Comparison of ENCODE assay signal across 12 cellular contexts in the genomic region with DNA sequence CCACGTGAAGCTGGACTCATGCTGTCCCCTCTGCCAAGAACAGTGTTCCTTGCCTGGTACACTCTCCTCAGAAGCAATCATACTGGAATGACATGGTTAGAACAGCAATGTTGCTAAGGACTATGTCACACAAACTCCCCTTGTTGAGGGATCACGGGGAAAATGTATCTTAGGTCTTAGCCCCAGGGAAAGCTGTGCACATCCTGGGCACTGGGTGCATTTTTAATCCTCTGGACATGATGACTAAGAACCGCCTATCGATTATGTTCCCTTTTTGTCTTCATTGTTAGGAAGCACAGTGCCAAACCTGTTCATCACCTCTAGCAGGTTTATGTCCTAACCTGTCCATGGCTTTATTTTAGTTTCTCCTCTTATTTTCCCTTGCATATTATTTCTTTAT.
A peak's percentile ranks its signal among the peaks of the same experiment; 100 is the strongest.
DNase-seq lines count a peak whose midpoint lies in the region; TF ChIP-seq lines count a peak whose summit lies in the region.
"Had no signal": no experiment of that assay in that cellular context is flagged by ENCODE, and none has a peak within 500 bp of the region (broad histone marks: within the 10 kb centered on the region; RNA-seq: fewer than 3 reads in every experiment).

No MANE protein-coding gene starts in this region.

- no peak for TF ChIP-seq CTCF in OCI-LY1 (IDR thresholded peaks at IDR 0.05; ENCODE audit: low read length)
- TF ChIP-seq CTCF in prostate gland (IDR thresholded peaks at IDR 0.05) = no peak

- in situ Hi-C loops in G401 (cut with HindIII; ENCODE audit: low sequenced_read_pairs) = no loop called here

- H3K9me3 ChIP-seq in OCI-LY1 (ENCODE audit: low read length) = no peaks in the 10 kb centered on the region
- H3K9me3 ChIP-seq in prostate gland = no peaks in the 10 kb centered on the region
- H3K9me3 ChIP-seq: HAP-1 had no signal

- H3K9me2 ChIP-seq in OCI-LY1 (ENCODE audit: low read depth, low read length) = no peaks in the 10 kb centered on the region

- peak overlapping the region; percentile 1; the same call in 1 of the 2 replicates for H3K4me2 ChIP-seq in OCI-LY1 (ENCODE audit: low read length)
- H3K4me2 ChIP-seq: smooth muscle cell had no signal

- H3K27ac ChIP-seq in OCI-LY1 (ENCODE audit: low read depth, low read length, poor library complexity, severe bottlenecking) = peak overlapping the region; percentile 65
- H3K27ac ChIP-seq in caudate nucleus (ENCODE audit: low read depth, low read length) = peak overlapping the region; percentile 24
- H3K27ac ChIP-seq in prostate gland = peak overlapping the region; percentile 29 to 33
- H3K27ac ChIP-seq: SK-N-MC had no signal

- intact Hi-C loops in prostate gland (cut with DNase I) = loop anchor here (10.0 kb wide), 1 partner anchor 229 kb away; no protein-coding TSS in a partner anchor

- H3K4me1 ChIP-seq in OCI-LY1 (ENCODE audit: insufficient read depth, low read length, severe bottlenecking) (peaks cover 36% of the 10 kb centered on the region), prostate gland (replicated peaks) (no peaks in the 10 kb centered on the region)
- H3K4me1 ChIP-seq: HAP-1 had no signal

- no peaks in the 10 kb centered on the region for H3K79me2 ChIP-seq in OCI-LY1 (ENCODE audit: insufficient read depth, low read length)

- H2AFZ ChIP-seq in OCI-LY1 (ENCODE audit: low read length) = no peak overlapping the region

- H3K27me3 ChIP-seq in OCI-LY1 (ENCODE audit: insufficient read depth, low read length) (no peaks in the 10 kb centered on the region), prostate gland (replicated peaks; ENCODE audit: insufficient read depth) (no peaks in the 10 kb centered on the region)

- H3K36me3 ChIP-seq in OCI-LY1 (ENCODE audit: insufficient read depth, low read length) (no peaks in the 10 kb centered on the region), prostate gland (no peaks in the 10 kb centered on the region)
- H3K36me3 ChIP-seq: HAP-1 had no signal

- no peak for TF ChIP-seq POLR2A in prostate gland (IDR thresholded peaks at IDR 0.05)

- H3F3A ChIP-seq in OCI-LY1 (ENCODE audit: insufficient read depth, low read length) = no peaks in the 10 kb centered on the region

- WGBS in prostate gland = 52% methylated on average over 4 of the region's 4 CpGs

- H4K20me1 ChIP-seq in OCI-LY1 (ENCODE audit: insufficient read depth, low read length) = no peaks in the 10 kb centered on the region

- no peak overlapping the region; the same call in 1 of the 2 replicates for H3K9ac ChIP-seq in OCI-LY1 (ENCODE audit: low read length)

- H3K4me3 ChIP-seq in OCI-LY1 (ENCODE audit: low read depth, low read length, poor library complexity, severe bottlenecking) (no peak overlapping the region), prostate gland (no peak overlapping the region)
- H3K4me3 ChIP-seq: HAP-1, SK-N-MC, smooth muscle cell had no signal

- DNase-seq in G401 (ENCODE audit: low spot score) (peak; percentile 48), caudate nucleus (lab: John Stamatoyannopoulos, UW) (no peak), prostate gland (ENCODE audit: low spot score) (no peak), globus pallidus (ENCODE audit: low spot score) (no peak), NCI-H1417 treated with DMSO at 0.1 percent for 48 hours (lab: John Stamatoyannopoulos, UW) (no peak), iPS-NIHi7 (ENCODE audit: extremely low spot score) (no peak), GF-D8 (lab: John Stamatoyannopoulos, UW) (no peak)
- DNase-seq: NCI-H524 treated with DMSO at 0.1 percent for 48 hours had no signal
